In genomic region chr17:77735341-77736206, GRCh38 we compare ENCODE assay signal across 8 cellular contexts.
DNase-seq lines count a peak whose midpoint lies in the region; ATAC-seq and TF ChIP-seq lines count a peak whose summit lies in the region.

No MANE protein-coding gene starts in this region.

- H4K20me1 ChIP-seq in GM23338 (replicated peaks; ENCODE audit: insufficient read depth): no peaks in the 10 kb centered on the region

- H3K36me3 Mint-ChIP-seq in GM23338 (ENCODE audit: low read depth): peaks cover 20% of the 10 kb centered on the region
- peaks cover 6% of the 10 kb centered on the region for H3K36me3 Mint-ChIP-seq in natural killer cell treated with Interleukin-12 subunit alpha and Interleukin-12 subunit beta and Interleukin-15 and Interleukin-18, amount 100 ng/mL, for 72 hours
- no peaks in the 10 kb centered on the region for H3K36me3 Mint-ChIP-seq in activated T-helper 2 cell treated with anti-CD3 and anti-CD28 coated beads, Interferon-gamma antibody, Interleukin-2, Interleukin-4, amounts not matched to agents 10 μg/mL and 5 μg/mL and 100 μg/mL, durations not matched to agents 14 hours and 24 hours and 36 hours (ENCODE audit: low read depth)

- H3K4me1 ChIP-seq in GM23338 (ENCODE audit: insufficient read depth): peaks cover 6% of the 10 kb centered on the region; the same call in 1 of the 2 replicates

- peaks cover 33% of the 10 kb centered on the region for H3K9me3 Mint-ChIP-seq in GM23338
- H3K9me3 Mint-ChIP-seq in natural killer cell treated with Interleukin-12 subunit alpha and Interleukin-12 subunit beta and Interleukin-15 and Interleukin-18, amount 100 ng/mL, for 72 hours: no peaks in the 10 kb centered on the region
- peaks cover 19% of the 10 kb centered on the region for H3K9me3 Mint-ChIP-seq in activated T-helper 2 cell treated with anti-CD3 and anti-CD28 coated beads, Interferon-gamma antibody, Interleukin-2, Interleukin-4, amounts not matched to agents 10 μg/mL and 5 μg/mL and 100 μg/mL, durations not matched to agents 14 hours and 24 hours and 36 hours

- no peaks in the 10 kb centered on the region for H3K9me2 ChIP-seq in GM23338 (ENCODE audit: insufficient read depth)

- H3K4me3 Mint-ChIP-seq in GM23338: no peak overlapping the region
- H3K4me3 Mint-ChIP-seq in natural killer cell treated with Interleukin-12 subunit alpha and Interleukin-12 subunit beta and Interleukin-15 and Interleukin-18, amount 100 ng/mL, for 72 hours: no peak overlapping the region
- H3K4me3 Mint-ChIP-seq in activated T-helper 2 cell treated with anti-CD3 and anti-CD28 coated beads, Interferon-gamma antibody, Interleukin-2, Interleukin-4, amounts not matched to agents 10 μg/mL and 5 μg/mL and 100 μg/mL, durations not matched to agents 14 hours and 24 hours and 36 hours (ENCODE audit: low read depth): no peak overlapping the region

- no peak overlapping the region for H3K4me3 ChIP-seq in GM23338

- no peaks in the 10 kb centered on the region for H3K27me3 ChIP-seq in GM23338 (ENCODE audit: insufficient read depth)

- peaks cover 25% of the 10 kb centered on the region for H3K4me1 Mint-ChIP-seq in GM23338
- peaks cover 0 to 2% of the 10 kb centered on the region in 2 donors for H3K4me1 Mint-ChIP-seq in natural killer cell treated with Interleukin-12 subunit alpha and Interleukin-12 subunit beta and Interleukin-15 and Interleukin-18, amount 100 ng/mL, for 72 hours (ENCODE audit: low read depth in 2 of 2)
- H3K4me1 Mint-ChIP-seq in activated T-helper 2 cell treated with anti-CD3 and anti-CD28 coated beads, Interferon-gamma antibody, Interleukin-2, Interleukin-4, amounts not matched to agents 10 μg/mL and 5 μg/mL and 100 μg/mL, durations not matched to agents 14 hours and 24 hours and 36 hours (ENCODE audit: low read depth): no peaks in the 10 kb centered on the region

- no peaks in the 10 kb centered on the region for H3F3A ChIP-seq in GM23338 (replicated peaks; ENCODE audit: low read depth)

- intact Hi-C loops in activated T-helper 2 cell treated with anti-CD3 and anti-CD28 coated beads, Interferon-gamma antibody, Interleukin-2, Interleukin-4, amounts not matched to agents 10 μg/mL and 5 μg/mL and 100 μg/mL, durations not matched to agents 14 hours and 24 hours and 36 hours (cut with micrococcal nuclease): no loop called here

- H3K4me2 ChIP-seq in GM23338: peak overlapping the region; percentile 26; the same call in 1 of the 2 replicates

- peaks cover 3% of the 10 kb centered on the region; the same call in 1 of the 2 replicates for H3K36me3 ChIP-seq in GM23338 (ENCODE audit: insufficient read depth)

- 0 out of 2 replicates have a peak overlapping the region, but pooled peaks have one; percentile 38 for H2AFZ ChIP-seq in GM23338

- H3K79me2 ChIP-seq in GM23338 (replicated peaks; ENCODE audit: insufficient read depth): no peaks in the 10 kb centered on the region

- TF ChIP-seq CTCF in GM23338 (conservative IDR thresholded peaks at IDR 0.05; ENCODE audit: low read depth in 2 of 2): no peak

- DNase-seq in GM23338 (ENCODE audit: low spot score) (no peak), NCI-H510A treated with DMSO at 0.1 percent for 48 hours (lab: John Stamatoyannopoulos, UW) (peak; percentile 97), fibroblast of gingiva (ENCODE audit: low read depth) (peak; percentile 65), retina (peak; percentile 73), mucosa of gallbladder (ENCODE audit: low spot score) (no peak)
- no peak for DNase-seq in natural killer cell treated with Interleukin-12 subunit alpha and Interleukin-12 subunit beta and Interleukin-15 and Interleukin-18, amount 100 ng/mL, for 72 hours (ENCODE audit: low spot score)
- DNase-seq in activated T-helper 2 cell treated with anti-CD3 and anti-CD28 coated beads, Interferon-gamma antibody, Interleukin-2, Interleukin-4, amounts not matched to agents 10 μg/mL and 5 μg/mL and 100 μg/mL, durations not matched to agents 14 hours and 24 hours and 36 hours (ENCODE audit: low spot score): no peak

- H3K27ac ChIP-seq in GM23338 (ENCODE audit: low read depth): no peak overlapping the region

- peak; percentile 55 for ATAC-seq in GM23338
- ATAC-seq in natural killer cell treated with Interleukin-12 subunit alpha and Interleukin-12 subunit beta and Interleukin-15 and Interleukin-18, amount 100 ng/mL, for 72 hours: no peak
- ATAC-seq in GM18861 (IDR thresholded peaks at IDR 0.05; ENCODE audit: unreplicated experiment): no peak

- no peak overlapping the region for H3K27ac Mint-ChIP-seq in GM23338
- no peak overlapping the region for H3K27ac Mint-ChIP-seq in natural killer cell treated with Interleukin-12 subunit alpha and Interleukin-12 subunit beta and Interleukin-15 and Interleukin-18, amount 100 ng/mL, for 72 hours
- H3K27ac Mint-ChIP-seq in activated T-helper 2 cell treated with anti-CD3 and anti-CD28 coated beads, Interferon-gamma antibody, Interleukin-2, Interleukin-4, amounts not matched to agents 10 μg/mL and 5 μg/mL and 100 μg/mL, durations not matched to agents 14 hours and 24 hours and 36 hours: no peak overlapping the region

- peaks cover 29% of the 10 kb centered on the region for H3K27me3 Mint-ChIP-seq in GM23338 (ENCODE audit: insufficient read depth, low read depth, poor library complexity)
- H3K27me3 Mint-ChIP-seq in natural killer cell treated with Interleukin-12 subunit alpha and Interleukin-12 subunit beta and Interleukin-15 and Interleukin-18, amount 100 ng/mL, for 72 hours: peaks cover 5 to 26% of the 10 kb centered on the region in 2 donors
- peaks cover 28% of the 10 kb centered on the region for H3K27me3 Mint-ChIP-seq in activated T-helper 2 cell treated with anti-CD3 and anti-CD28 coated beads, Interferon-gamma antibody, Interleukin-2, Interleukin-4, amounts not matched to agents 10 μg/mL and 5 μg/mL and 100 μg/mL, durations not matched to agents 14 hours and 24 hours and 36 hours (ENCODE audit: low read depth)

TF ChIP-seq in GM23338, 12 proteins besides CTCF, POLR2A, EP300 and RAD21:
- TF ChIP-seq REST (IDR thresholded peaks at IDR 0.05; ENCODE audit: unreplicated experiment) (no peak), ZNF114 (CRISPR knock-in tag; IDR thresholded peaks at IDR 0.05) (no peak), EZH2 (IDR thresholded peaks at IDR 0.05; ENCODE audit: low read depth, unreplicated experiment) (no peak), ZNF331 (CRISPR knock-in tag; IDR thresholded peaks at IDR 0.05; ENCODE audit: low read depth) (no peak), NANOG (IDR thresholded peaks at IDR 0.05; ENCODE audit: borderline replicate concordance) (no peak), STAT1 (IDR thresholded peaks at IDR 0.05; ENCODE audit: unreplicated experiment) (no peak), ETS1 (IDR thresholded peaks at IDR 0.05) (no peak)
TF ChIP-seq in GM23338: peak in this region for 0.

Comparison
In these comparisons a context has a peak if more than half of its experiments do, and no peak if none do; other contexts are left out.
1. DNase-seq: peak in NCI-H510A treated with DMSO at 0.1 percent for 48 hours (single experiment), fibroblast of gingiva (single experiment) and retina (single experiment); none in GM23338 (single experiment), natural killer cell treated with Interleukin-12 subunit alpha and Interleukin-12 subunit beta and Interleukin-15 and Interleukin-18, amount 100 ng/mL, for 72 hours (single experiment), mucosa of gallbladder (single experiment) and activated T-helper 2 cell treated with anti-CD3 and anti-CD28 coated beads, Interferon-gamma antibody, Interleukin-2, Interleukin-4, amounts not matched to agents 10 μg/mL and 5 μg/mL and 100 μg/mL, durations not matched to agents 14 hours and 24 hours and 36 hours (single experiment).